In the genomic region with DNA sequence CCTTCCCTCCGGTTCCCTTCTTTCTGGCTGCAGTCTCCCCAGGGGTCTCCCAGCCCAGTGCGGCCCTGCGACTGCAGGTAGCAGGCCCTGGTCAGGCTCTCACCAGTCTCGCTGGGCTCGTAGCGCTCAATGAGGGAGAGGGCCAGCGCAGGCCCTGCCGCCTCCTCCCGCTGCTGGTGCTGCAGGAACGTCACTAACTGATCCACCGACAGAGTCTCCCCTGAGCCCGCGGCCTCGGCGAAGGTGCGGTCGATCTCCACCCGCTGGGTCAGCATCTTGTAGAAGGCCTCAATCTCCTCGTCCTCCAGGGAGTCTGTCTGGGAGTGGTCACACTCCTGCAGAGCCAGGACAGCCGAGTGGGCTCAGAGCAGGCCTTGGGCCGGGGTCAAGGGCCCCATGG, we compare ENCODE assay signal across 22 cellular contexts. TPM values are rescaled to one million over a fixed set of nuclear protein-coding genes. Genes with fewer than 3 reads are reported as not detected.
DNase-seq lines count a peak whose midpoint lies in the region; ATAC-seq and TF ChIP-seq lines count a peak whose summit lies in the region.
"Had no signal": no experiment of that assay in that cellular context is flagged by ENCODE, and none has a peak within 500 bp of the region (broad histone marks: within the 10 kb centered on the region; RNA-seq: fewer than 3 reads in every experiment).

No MANE protein-coding gene starts in this region.

- no peak overlapping the region for H3K14ac ChIP-seq in neuronal stem cell (ENCODE audit: low read length)

- peak overlapping the region; percentile 58 for H2BK12ac ChIP-seq in neuronal stem cell (ENCODE audit: low read length)

- WGBS in neuronal stem cell (ENCODE audit: extremely low coverage in 2 of 2, insufficient read length in 2 of 2, insufficient replicate concordance in 1 of 2), 2 donors: no CpG with 5 or more reads among the region's 21 CpGs
- 93 to 96% methylated on average over 12 to 21 of the region's 21 CpGs for WGBS in body of pancreas, 2 donors

- intact Hi-C loops in left cardiac atrium (cut with DNase I): no loop called here
- intact Hi-C loops in cardiac septum (cut with DNase I): no loop called here
- intact Hi-C loops in CD4-positive, alpha-beta T cell (cut with DNase I, micrococcal nuclease): no loop called here
- intact Hi-C loops in body of pancreas (cut with DNase I): no loop called here

- H3K4me1 ChIP-seq in neuronal stem cell (ENCODE audit: control insufficient read depth in 2 of 2, insufficient read depth in 1 of 2, low read depth in 1 of 2, low read length in 2 of 2) (no peaks in the 10 kb centered on the region), body of pancreas (peaks cover under 1% of the 10 kb centered on the region)
- H3K4me1 ChIP-seq: A549 had no signal

- no peak overlapping the region for H2AK5ac ChIP-seq in neuronal stem cell (ENCODE audit: low read depth, low read length)

- POLR2A ChIA-PET in CD4-positive, alpha-beta T cell (lab: Charles Lee): no interaction called here

- DNase-seq in left cardiac atrium: peak; percentile 13
- DNase-seq in cardiac septum (ENCODE audit: low spot score): no peak
- DNase-seq in central memory CD8-positive, alpha-beta T cell (ENCODE audit: low spot score in 2 of 2): no peak
- no peak for DNase-seq in neuronal stem cell (ENCODE audit: low spot score)
- DNase-seq in CD4-positive, alpha-beta T cell: no peak
- DNase-seq in body of pancreas: no peak
- DNase-seq: CD8-positive, alpha-beta memory T cell; DMS53; EL; GOT3; MV-4-11; NCI-H1694 treated with DMSO at 0.1 percent for 48 hours; NCI-H2227 treated with DMSO at 0.1 percent for 48 hours; NCI-H510A treated with DMSO at 0.1 percent for 48 hours; NCI-H82; SIG-M5 had no signal

- H3K4ac ChIP-seq in neuronal stem cell (ENCODE audit: low read length): no peak overlapping the region

- peak overlapping the region; percentile 18 for H2BK120ac ChIP-seq in neuronal stem cell (ENCODE audit: low read depth, low read length)

- H3K36me3 Mint-ChIP-seq in central memory CD8-positive, alpha-beta T cell (ENCODE audit: insufficient read depth): peaks cover 28% of the 10 kb centered on the region
- H3K36me3 Mint-ChIP-seq in CD4-positive, alpha-beta T cell (ENCODE audit: low read depth): peaks cover 53% of the 10 kb centered on the region

- H3K27me3 ChIP-seq in neuronal stem cell (ENCODE audit: control insufficient read depth in 3 of 3, insufficient read depth in 3 of 3, low read depth in 1 of 3, low read length in 3 of 3) (no peaks in the 10 kb centered on the region), body of pancreas (no peaks in the 10 kb centered on the region)
- no peaks in the 10 kb centered on the region for H3K27me3 ChIP-seq in CD4-positive, alpha-beta T cell (ENCODE audit: control insufficient read depth, insufficient read depth, low read length)
- H3K27me3 ChIP-seq: BLaER1 had no signal

- H2BK15ac ChIP-seq in neuronal stem cell (ENCODE audit: low read length): no peak overlapping the region

- H3K36me3 ChIP-seq in neuronal stem cell (replicated peaks in 1 of 2; ENCODE audit: control insufficient read depth in 2 of 2, insufficient read depth in 2 of 2, low read length in 2 of 2) (peaks cover 48 to 97% of the 10 kb centered on the region in 2 donors), body of pancreas (replicated peaks in 1 of 2; ENCODE audit: insufficient read depth in 1 of 2, low read depth in 2 of 2) (peaks cover 0 to 4% of the 10 kb centered on the region in 2 donors)

- H3K23ac ChIP-seq in neuronal stem cell (ENCODE audit: low read depth, low read length, poor library complexity): peak overlapping the region; percentile 43

- peaks cover 2 to 5% of the 10 kb centered on the region in 2 donors for H3K9me3 ChIP-seq in neuronal stem cell (replicated peaks in 1 of 2; ENCODE audit: control insufficient read depth in 2 of 2, insufficient read depth in 1 of 2, low read depth in 1 of 2, low read length in 2 of 2)
- peaks cover 2% of the 10 kb centered on the region for H3K9me3 ChIP-seq in CD4-positive, alpha-beta T cell (ENCODE audit: control insufficient read depth, low read length)
- H3K9me3 ChIP-seq in body of pancreas: no peaks in the 10 kb centered on the region

- H3K27ac ChIP-seq in neuronal stem cell (replicated peaks; ENCODE audit: low read length) (no peak overlapping the region), body of pancreas (no peak overlapping the region)
- no peak overlapping the region for H3K27ac ChIP-seq in CD4-positive, alpha-beta T cell (ENCODE audit: low read depth, low read length)
- H3K27ac ChIP-seq: A549, BLaER1, KMS-11 had no signal

- no peaks in the 10 kb centered on the region for H3K79me1 ChIP-seq in neuronal stem cell (ENCODE audit: low read depth, low read length)

- no peak overlapping the region for H3K18ac ChIP-seq in neuronal stem cell (ENCODE audit: low read length)

- H3K27me3 Mint-ChIP-seq in central memory CD8-positive, alpha-beta T cell: no peaks in the 10 kb centered on the region
- no peaks in the 10 kb centered on the region for H3K27me3 Mint-ChIP-seq in CD4-positive, alpha-beta T cell
- H3K27me3 Mint-ChIP-seq: CD8-positive, alpha-beta memory T cell had no signal

- peak overlapping the region; percentile 44 for H3K9ac ChIP-seq in neuronal stem cell (ENCODE audit: low read depth, low read length, poor library complexity)
- H3K9ac ChIP-seq: BLaER1, KMS-11 had no signal

- no peaks in the 10 kb centered on the region for H3K9me3 Mint-ChIP-seq in central memory CD8-positive, alpha-beta T cell
- H3K9me3 Mint-ChIP-seq in CD4-positive, alpha-beta T cell: no peaks in the 10 kb centered on the region

- peaks cover 5% of the 10 kb centered on the region for H3K4me1 Mint-ChIP-seq in central memory CD8-positive, alpha-beta T cell
- H3K4me1 Mint-ChIP-seq in CD4-positive, alpha-beta T cell (ENCODE audit: low read depth): no peaks in the 10 kb centered on the region
- H3K4me1 Mint-ChIP-seq: CD8-positive, alpha-beta memory T cell had no signal

- H3K4me3 ChIP-seq in neuronal stem cell (ENCODE audit: low read length in 2 of 2): no peak overlapping the region
- H3K4me3 ChIP-seq in body of pancreas: no peak overlapping the region
- H3K4me3 ChIP-seq: A549, BLaER1, GM12878 had no signal

- no peak overlapping the region for H4K8ac ChIP-seq in neuronal stem cell (ENCODE audit: low read depth, low read length)

- H4K91ac ChIP-seq in neuronal stem cell (ENCODE audit: low read depth, low read length, poor library complexity): no peak overlapping the region

- H3K27ac Mint-ChIP-seq in central memory CD8-positive, alpha-beta T cell (ENCODE audit: low read depth): peak overlapping the region; percentile 32
- no peak overlapping the region for H3K27ac Mint-ChIP-seq in CD4-positive, alpha-beta T cell

- no peak for TF ChIP-seq CTCF in CD4-positive, alpha-beta T cell (IDR thresholded peaks at IDR 0.05)
- no peak for TF ChIP-seq CTCF in body of pancreas (IDR thresholded peaks at IDR 0.05)

- CTCF ChIA-PET in CD4-positive, alpha-beta T cell (lab: Charles Lee): no interaction called here

- H3K4me3 Mint-ChIP-seq in central memory CD8-positive, alpha-beta T cell: no peak overlapping the region
- no peak overlapping the region for H3K4me3 Mint-ChIP-seq in CD4-positive, alpha-beta T cell
- H3K4me3 Mint-ChIP-seq: CD8-positive, alpha-beta memory T cell had no signal

- no peak overlapping the region for H2AFZ ChIP-seq in neuronal stem cell (ENCODE audit: low read length)

- no peak for TF ChIP-seq POLR2A in body of pancreas (IDR thresholded peaks at IDR 0.05)

- H3K4me2 ChIP-seq in neuronal stem cell (ENCODE audit: insufficient read depth, low read length, poor library complexity, severe bottlenecking): no peak overlapping the region
- H3K4me2 ChIP-seq: A549, BLaER1, KMS-11 had no signal

- no peak overlapping the region for H2BK5ac ChIP-seq in neuronal stem cell (ENCODE audit: low read length)

- ATAC-seq in left cardiac atrium (no peak), GM21381 (IDR thresholded peaks at IDR 0.05; ENCODE audit: unreplicated experiment) (no peak), body of pancreas (no peak)
- no peak for ATAC-seq in central memory CD8-positive, alpha-beta T cell (replicated peaks; ENCODE audit: extremely low read depth, poor library complexity, severe bottlenecking)
- no peak for ATAC-seq in CD4-positive, alpha-beta T cell (ENCODE audit: poor library complexity)
- ATAC-seq: A549, GM12878 had no signal

RNA-seq across cellular contexts. Expression of gene PLCD1, which starts 18.3 kb away (rescaled TPM):
- total RNA-seq in left cardiac atrium: 10 to 100 TPM; 10.8 to 12.3 TPM
- total RNA-seq in cardiac septum: 10.1 TPM
- polyA plus RNA-seq in neuronal stem cell (2013, experiment 1 of 2): 41.7 TPM
- 41.2 TPM for polyA plus RNA-seq in neuronal stem cell (2013, experiment 2 of 2)
- 10 to 100 TPM; 67.0 to 69.8 TPM for total RNA-seq in CD4-positive, alpha-beta T cell
- total RNA-seq in body of pancreas: 10 to 100 TPM in 1 of 2 donors, 1 to 10 TPM in 1; 7.9 to 12.2 TPM

RNA-seq across cellular contexts. Expression of gene VILL, which starts 20.5 kb away (rescaled TPM):
- 1 to 10 TPM; 6.1 to 6.2 TPM for total RNA-seq in left cardiac atrium
- total RNA-seq in cardiac septum: 2.6 TPM
- 2.0 TPM for polyA plus RNA-seq in neuronal stem cell (2013, experiment 1 of 2)
- 1.7 TPM for polyA plus RNA-seq in neuronal stem cell (2013, experiment 2 of 2)
- 10 to 100 TPM; 23.2 to 24.4 TPM for total RNA-seq in CD4-positive, alpha-beta T cell
- total RNA-seq in body of pancreas: 10 to 100 TPM in 1 of 2 donors, 1 to 10 TPM in 1; 3.6 to 10.4 TPM

RNA-seq across cellular contexts. Expression of gene DLEC1, which starts 27.9 kb away (rescaled TPM):
- total RNA-seq in left cardiac atrium: under 1 TPM; 0.29 to 0.82 TPM
- total RNA-seq in cardiac septum: 0.22 TPM
- polyA plus RNA-seq in neuronal stem cell (2013, experiment 1 of 2): 2.5 TPM
- 2.5 TPM for polyA plus RNA-seq in neuronal stem cell (2013, experiment 2 of 2)
- total RNA-seq in CD4-positive, alpha-beta T cell: 1 to 10 TPM; 4.4 to 5.1 TPM
- total RNA-seq in body of pancreas: 1 to 10 TPM in 1 of 2 donors, under 1 TPM in 1; 0.78 to 1.3 TPM
- total RNA-seq: RPMI7951 had no signal
